ENCODE assay signal across 21 cellular contexts in genomic region chr4:37741564-37741963, GRCh38. TPM values are rescaled to one million over a fixed set of nuclear protein-coding genes. Genes with fewer than 3 reads are reported as not detected.
DNase-seq lines count a peak whose midpoint lies in the region; ATAC-seq, FAIRE-seq and TF ChIP-seq lines count a peak whose summit lies in the region.
"Had no signal": no experiment of that assay in that cellular context is flagged by ENCODE, and none has a peak within 500 bp of the region (broad histone marks: within the 10 kb centered on the region; RNA-seq: fewer than 3 reads in every experiment).

No MANE protein-coding gene starts in this region.

- peaks cover 4% of the 10 kb centered on the region for H3K27me3 Mint-ChIP-seq in activated CD4-positive, alpha-beta memory T cell treated with anti-CD3 and anti-CD28 coated beads, Interleukin-2, amount 10 ng/mL, durations not matched to agents 7 days and 5 days
- H3K27me3 Mint-ChIP-seq: CD4-positive, alpha-beta T cell had no signal

- no peaks in the 10 kb centered on the region for H3K4me1 Mint-ChIP-seq in activated CD4-positive, alpha-beta memory T cell treated with anti-CD3 and anti-CD28 coated beads, Interleukin-2, amount 10 ng/mL, durations not matched to agents 7 days and 5 days
- H3K4me1 Mint-ChIP-seq: B cell had no signal

- DNase-seq in HepG2 (ENCODE audit: low spot score) (peak; percentile 22), right lobe of liver (no peak), osteoblast (ENCODE audit: insufficient read length, low spot score, missing footprints) (peak; percentile 0), urothelium cell line (ENCODE audit: low spot score) (no peak)
- DNase-seq in activated CD4-positive, alpha-beta memory T cell treated with anti-CD3 and anti-CD28 coated beads, Interleukin-2, amount 10 ng/mL, durations not matched to agents 7 days and 5 days: no peak
- DNase-seq: AML-193; Caco-2; CD4-positive, alpha-beta T cell; CD8-positive, alpha-beta T cell; DMS79 treated with DMSO at 0.1 percent for 48 hours; GF-D8 had no signal

- H3K27ac ChIP-seq in HepG2 (ENCODE audit: extremely low read length, insufficient read depth, low read length): no peak overlapping the region
- H3K27ac ChIP-seq in right lobe of liver: no peak overlapping the region
- H3K27ac ChIP-seq in osteoblast (ENCODE audit: low read depth, low read length): no peak overlapping the region
- H3K27ac ChIP-seq: 22Rv1; A549; BLaER1 treated with 17β-estradiol and CSF1 and Interleukin-3, amounts not matched to agents 10 nM and 100 nM; C4-2B had no signal

- no peaks in the 10 kb centered on the region for H3K9me3 ChIP-seq in HepG2 (ENCODE audit: low read length)
- H3K9me3 ChIP-seq in right lobe of liver: no peaks in the 10 kb centered on the region
- H3K9me3 ChIP-seq in osteoblast (ENCODE audit: low read depth, low read length): no peaks in the 10 kb centered on the region
- H3K9me3 ChIP-seq: A549, Caco-2 had no signal

- H3K36me3 ChIP-seq in HepG2 (replicated peaks in 1 of 2; ENCODE audit: control insufficient read depth in 1 of 2, insufficient read depth in 2 of 2, low read length in 2 of 2) (no peaks in the 10 kb centered on the region), right lobe of liver (no peaks in the 10 kb centered on the region), osteoblast (ENCODE audit: insufficient read depth, low read length) (no peaks in the 10 kb centered on the region)
- H3K36me3 ChIP-seq: BLaER1 treated with 17β-estradiol and CSF1 and Interleukin-3, amounts not matched to agents 10 nM and 100 nM had no signal

- TF ChIP-seq CTCF in HepG2 (CRISPR knock-in tag; IDR thresholded peaks at IDR 0.05) (no peak), right lobe of liver (IDR thresholded peaks at IDR 0.05) (no peak), osteoblast (IDR thresholded peaks at IDR 0.05; ENCODE audit: extremely low read depth, low read depth, low read length) (no peak)

- no peak for TF ChIP-seq EP300 in HepG2 (IDR thresholded peaks at IDR 0.05; ENCODE audit: low read depth in 2 of 2, low read length in 2 of 2)
- TF ChIP-seq EP300 in HepG2 (CRISPR knock-in tag; IDR thresholded peaks at IDR 0.05; ENCODE audit: borderline replicate concordance): no peak

- H3K79me2 ChIP-seq in HepG2 (ENCODE audit: insufficient read depth, low read length) (no peaks in the 10 kb centered on the region), osteoblast (ENCODE audit: insufficient read depth, low read length) (no peaks in the 10 kb centered on the region)

- intact Hi-C loops in HepG2 (cut with micrococcal nuclease; ENCODE audit: unreplicated experiment): no loop called here
- intact Hi-C loops in right lobe of liver (cut with DNase I): no loop called here

- TF ChIP-seq POLR2A in HepG2 (IDR thresholded peaks at IDR 0.05; ENCODE audit: insufficient read depth in 1 of 2, low read depth in 2 of 2, low read length in 2 of 2) (no peak), right lobe of liver (IDR thresholded peaks at IDR 0.05) (no peak)

- H3K27ac Mint-ChIP-seq in activated CD4-positive, alpha-beta memory T cell treated with anti-CD3 and anti-CD28 coated beads, Interleukin-2, amount 10 ng/mL, durations not matched to agents 7 days and 5 days: no peak overlapping the region
- H3K27ac Mint-ChIP-seq: B cell; CD4-positive, alpha-beta T cell; CD8-positive, alpha-beta T cell had no signal

- H3K9ac ChIP-seq in HepG2 (ENCODE audit: insufficient read depth, low read depth, low read length): no peak overlapping the region
- H3K9ac ChIP-seq: BLaER1 treated with 17β-estradiol and CSF1 and Interleukin-3, amounts not matched to agents 10 nM and 100 nM had no signal

- H3K9me3 Mint-ChIP-seq in activated CD4-positive, alpha-beta memory T cell treated with anti-CD3 and anti-CD28 coated beads, Interleukin-2, amount 10 ng/mL, durations not matched to agents 7 days and 5 days: no peaks in the 10 kb centered on the region
- H3K9me3 Mint-ChIP-seq: CD4-positive, alpha-beta T cell; CD8-positive, alpha-beta T cell had no signal

- no TSS peak for BruUV-seq in HepG2 (replicated peaks; lab: Mats Ljungman, UMichigan)

- ATAC-seq in HepG2 (peak; percentile 81), right lobe of liver (no peak), HG02571 (IDR thresholded peaks at IDR 0.05; ENCODE audit: unreplicated experiment) (no peak)
- ATAC-seq: CD8-positive, alpha-beta T cell had no signal

- no peaks in the 10 kb centered on the region for H3K36me3 Mint-ChIP-seq in activated CD4-positive, alpha-beta memory T cell treated with anti-CD3 and anti-CD28 coated beads, Interleukin-2, amount 10 ng/mL, durations not matched to agents 7 days and 5 days (ENCODE audit: low read depth)
- H3K36me3 Mint-ChIP-seq: CD8-positive, alpha-beta T cell had no signal

- no peak for TF ChIP-seq RAD21 in HepG2 (CRISPR knock-in tag; IDR thresholded peaks at IDR 0.05)

- H3K4me3 Mint-ChIP-seq in activated CD4-positive, alpha-beta memory T cell treated with anti-CD3 and anti-CD28 coated beads, Interleukin-2, amount 10 ng/mL, durations not matched to agents 7 days and 5 days: no peak overlapping the region
- H3K4me3 Mint-ChIP-seq: B cell; CD4-positive, alpha-beta T cell; CD8-positive, alpha-beta T cell had no signal

- FAIRE-seq in HepG2 (lab: Jason Lieb, UNC) (peak; percentile 56), urothelium cell line (lab: Jason Lieb, UNC) (peak; percentile 37)
- FAIRE-seq: A549, D721Med, G401.6, GM12891, GM19239 had no signal

- no peak overlapping the region for H2AFZ ChIP-seq in HepG2 (ENCODE audit: low read length)
- H2AFZ ChIP-seq in osteoblast (ENCODE audit: low read length): no peak overlapping the region

- WGBS in HepG2 (ENCODE audit: low lambda C conversion rate): 72% methylated on average over 4 of the region's 4 CpGs
- WGBS in right lobe of liver (ENCODE audit: insufficient coverage, low coverage, low lambda C conversion rate, missing lambda C conversion rate): 95% methylated on average over 4 of the region's 4 CpGs

- H4K20me1 ChIP-seq in HepG2 (ENCODE audit: insufficient read depth, low read length): no peaks in the 10 kb centered on the region
- no peaks in the 10 kb centered on the region for H4K20me1 ChIP-seq in osteoblast (ENCODE audit: insufficient read depth, low read length)
- H4K20me1 ChIP-seq: BLaER1 treated with 17β-estradiol and CSF1 and Interleukin-3, amounts not matched to agents 10 nM and 100 nM had no signal

- CTCF ChIA-PET in HepG2 (lab: Yijun Ruan, JAX; ENCODE audit: low intra/inter-chr PET ratio, low total read pairs): no interaction called here
- CTCF ChIA-PET in activated CD4-positive, alpha-beta memory T cell treated with anti-CD3 and anti-CD28 coated beads, Interleukin-2, amount 10 ng/mL, durations not matched to agents 7 days and 5 days (lab: Charles Lee): no interaction called here

- H3K27me3 ChIP-seq in HepG2 (ENCODE audit: control insufficient read depth in 1 of 2, insufficient read depth in 2 of 2, low read length in 2 of 2) (no peaks in the 10 kb centered on the region), right lobe of liver (no peaks in the 10 kb centered on the region), osteoblast (ENCODE audit: insufficient read depth, low read length) (peaks cover 8% of the 10 kb centered on the region)
- H3K27me3 ChIP-seq: BLaER1 treated with 17β-estradiol and CSF1 and Interleukin-3, amounts not matched to agents 10 nM and 100 nM had no signal

- POLR2A ChIA-PET in HepG2 (lab: Yijun Ruan, JAX): no interaction called here
- POLR2A ChIA-PET in activated CD4-positive, alpha-beta memory T cell treated with anti-CD3 and anti-CD28 coated beads, Interleukin-2, amount 10 ng/mL, durations not matched to agents 7 days and 5 days (lab: Charles Lee): no interaction called here

- no peak overlapping the region; a peak in 1 of 6 replicates for H3K4me3 ChIP-seq in HepG2 (replicated peaks in 1 of 3; ENCODE audit: insufficient read depth in 1 of 3, low read depth in 2 of 3, low read length in 3 of 3)
- no peak overlapping the region for H3K4me3 ChIP-seq in right lobe of liver
- H3K4me3 ChIP-seq in osteoblast (ENCODE audit: insufficient read depth, low read length): no peak overlapping the region
- H3K4me3 ChIP-seq: A549; BLaER1 treated with 17β-estradiol and CSF1 and Interleukin-3, amounts not matched to agents 10 nM and 100 nM had no signal

- in situ Hi-C loops in HepG2 (cut with HindIII; ENCODE audit: extremely low pct_ligation_motif_present, low pct_unique_long_range_greater_than_20kb): no loop called here

- H3K4me1 ChIP-seq in HepG2 (ENCODE audit: insufficient read depth, low read length) (peaks cover 31% of the 10 kb centered on the region), right lobe of liver (no peaks in the 10 kb centered on the region), osteoblast (ENCODE audit: insufficient read depth, low read length) (no peaks in the 10 kb centered on the region)
- H3K4me1 ChIP-seq: A549 had no signal

- peak overlapping the region; percentile 39 for H3K4me2 ChIP-seq in HepG2 (ENCODE audit: low read depth, low read length)
- H3K4me2 ChIP-seq in osteoblast (ENCODE audit: insufficient read depth, low read length): no peak overlapping the region
- H3K4me2 ChIP-seq: A549; BLaER1 treated with 17β-estradiol and CSF1 and Interleukin-3, amounts not matched to agents 10 nM and 100 nM had no signal

RNA-seq across cellular contexts. Expression of gene RELL1, which starts 55.4 kb away (rescaled TPM):
- total RNA-seq in HepG2 (2016; rRNA removed; fragmentation: Illumina TruSeq; extraction: Trizol) (40.1 and 58.4 TPM in 2 replicates), right lobe of liver (10 to 100 TPM in 1 of 6 experiments, 1 to 10 TPM in 5; 5.7 to 14.6 (median 7.8) TPM), osteoblast (61.2 and 64.5 TPM in 2 replicates)
- 124 and 130 TPM in 2 replicates for total RNA-seq in HepG2 (2016; cell fraction: cytosol; rRNA removed; fragmentation: Illumina TruSeq; extraction: Trizol; ENCODE audit: low read depth)
- total RNA-seq in HepG2 (2016; cell fraction: insoluble cytoplasmic fraction; rRNA removed; fragmentation: Illumina TruSeq; extraction: Trizol): 37.4 and 57.3 TPM in 2 replicates
- 53.5 and 55.2 TPM in 2 replicates for total RNA-seq in HepG2 (2016; cell fraction: membrane; rRNA removed; fragmentation: Illumina TruSeq; extraction: Trizol)
- total RNA-seq in HepG2 (2016; cell fraction: nucleus; rRNA removed; fragmentation: Illumina TruSeq; extraction: Trizol): 36.9 and 45.2 TPM in 2 replicates
- 8.4 and 11.1 TPM in 2 replicates for polyA plus RNA-seq in HepG2 (2011; rRNA removed)
- 9.0 and 9.6 TPM in 2 replicates for polyA plus RNA-seq in HepG2 (2011; cell fraction: cytosol; rRNA removed)
- 5.5 and 7.2 TPM in 2 replicates for polyA plus RNA-seq in HepG2 (2011; cell fraction: nucleus; rRNA removed)
- 3.1 and 3.9 TPM in 2 replicates for polyA plus RNA-seq in HepG2 (2012)
- 1.5 and 2.3 TPM in 2 replicates for polyA plus RNA-seq in HepG2 (2016; cell fraction: cytosol; fragmentation: Illumina TruSeq; extraction: Trizol; ENCODE audit: low read depth)
- polyA plus RNA-seq in HepG2 (2016; cell fraction: insoluble cytoplasmic fraction; fragmentation: Illumina TruSeq; extraction: Trizol; ENCODE audit: low read depth): 6.7 and 8.9 TPM in 2 replicates
- 3.9 and 4.1 TPM in 2 replicates for polyA plus RNA-seq in HepG2 (2016; cell fraction: membrane; fragmentation: Illumina TruSeq; extraction: Trizol; ENCODE audit: low read depth)
- polyA plus RNA-seq in HepG2 (2016; cell fraction: nucleus; fragmentation: Illumina TruSeq; extraction: Trizol; ENCODE audit: insufficient read depth, low read depth): 13.1 and 16.3 TPM in 2 replicates
- 7.8 and 39.4 TPM in 2 replicates for polyA minus RNA-seq in HepG2 (2011; rRNA and poly(A)+ RNA removed; ENCODE audit: low replicate concordance)
- 31.9 and 37.6 TPM in 2 replicates for polyA minus RNA-seq in HepG2 (2011; cell fraction: cytosol; rRNA and poly(A)+ RNA removed)
- 16.4 and 18.5 TPM in 2 replicates for polyA minus RNA-seq in HepG2 (2011; cell fraction: nucleus; rRNA and poly(A)+ RNA removed)
- total RNA-seq in activated CD4-positive, alpha-beta memory T cell treated with anti-CD3 and anti-CD28 coated beads, Interleukin-2, amount 10 ng/mL, durations not matched to agents 7 days and 5 days: 10 to 100 TPM; 40.9 to 44.9 TPM

Comparison
In these comparisons a context has a peak if more than half of its experiments do, and no peak if none do; other contexts are left out.
1. DNase-seq: peak in HepG2 (single experiment) and osteoblast (single experiment); none in right lobe of liver (0 of 3), urothelium cell line (single experiment) and activated CD4-positive, alpha-beta memory T cell treated with anti-CD3 and anti-CD28 coated beads, Interleukin-2, amount 10 ng/mL, durations not matched to agents 7 days and 5 days (single experiment).